Comparison of ENCODE assay signal across 9 cellular contexts in the genomic region with DNA sequence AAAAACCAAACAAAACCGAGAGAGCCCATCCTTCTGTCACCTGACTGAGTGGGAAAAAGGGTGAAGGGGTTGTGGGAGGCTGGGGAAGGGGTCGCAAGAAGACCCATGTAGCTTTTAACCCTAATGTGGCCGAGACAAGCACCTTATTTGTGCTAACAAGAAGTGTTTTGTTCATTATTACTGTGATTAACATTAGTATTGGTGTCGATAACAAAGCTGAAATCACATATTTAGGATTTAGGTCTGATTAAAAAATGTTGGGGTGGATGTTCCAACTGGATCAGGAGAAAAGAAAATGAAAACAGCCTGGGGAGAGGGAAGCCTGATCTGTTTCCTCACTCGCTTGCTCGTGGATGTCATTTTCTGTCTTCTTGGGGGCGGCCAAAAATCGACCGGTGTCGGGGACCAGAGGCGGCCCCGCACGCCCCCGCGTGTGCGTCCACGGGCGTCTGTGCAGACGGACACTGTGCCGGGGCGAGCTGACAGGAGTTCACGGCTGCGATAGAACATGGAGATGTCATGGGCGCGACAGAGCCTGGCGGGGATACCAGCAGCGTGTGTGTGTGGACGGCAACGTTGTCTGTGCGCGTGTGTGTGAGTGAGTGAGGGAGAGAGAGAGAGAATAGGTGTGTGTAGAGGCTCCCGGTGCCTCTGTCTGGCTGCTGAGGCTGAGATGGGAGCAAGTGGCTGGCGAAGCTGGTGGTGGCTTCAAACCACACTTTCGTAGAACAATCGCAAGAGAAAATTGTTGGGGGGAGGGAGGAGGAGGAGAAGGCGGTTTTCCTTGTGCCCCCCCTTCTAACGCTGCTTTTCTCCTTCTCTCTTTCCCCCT. TPM values are rescaled to one million over a fixed set of nuclear protein-coding genes. Genes with fewer than 3 reads are reported as not detected.
DNase-seq lines count a peak whose midpoint lies in the region; ATAC-seq and TF ChIP-seq lines count a peak whose summit lies in the region.
"Had no signal": no experiment of that assay in that cellular context is flagged by ENCODE, and none has a peak within 500 bp of the region (broad histone marks: within the 10 kb centered on the region; RNA-seq: fewer than 3 reads in every experiment).

No MANE protein-coding gene starts in this region.

- no peak for ATAC-seq in GM18502 (IDR thresholded peaks at IDR 0.05; ENCODE audit: poor library complexity, unreplicated experiment)
- ATAC-seq in GM19324 (IDR thresholded peaks at IDR 0.05; ENCODE audit: low FRiP score, unreplicated experiment) = no peak
- ATAC-seq in GM21723 (IDR thresholded peaks at IDR 0.05; ENCODE audit: unreplicated experiment) = no peak
- ATAC-seq in GM18907 (IDR thresholded peaks at IDR 0.05; ENCODE audit: unreplicated experiment) = no peak

- peak overlapping the region; percentile 22 for H2AFZ ChIP-seq in ACC112 (ENCODE audit: low read length, unreplicated experiment)
- H2AFZ ChIP-seq in mammary epithelial cell (ENCODE audit: low read depth, low read length) = peak overlapping the region; percentile 46

- no peaks in the 10 kb centered on the region for H4K20me1 ChIP-seq in mammary epithelial cell (ENCODE audit: insufficient read depth, low read length)

- H3K36me3 ChIP-seq in ACC112 (ENCODE audit: insufficient read depth, low read length) (0 out of 2 replicates have a peak, but pooled peaks cover 5% of the 10 kb centered on the region), HUES6 (ENCODE audit: control insufficient read depth, insufficient read depth, low read length) (no peaks in the 10 kb centered on the region), mammary epithelial cell (ENCODE audit: insufficient read depth, low read length) (no peaks in the 10 kb centered on the region), mucosa of rectum (ENCODE audit: control insufficient read depth in 2 of 2, insufficient read depth in 2 of 2, low read length in 2 of 2) (peaks cover 6% of the 10 kb centered on the region in 2 donors)

- H3K27ac ChIP-seq in ACC112 (ENCODE audit: low read depth, low read length) (peak overlapping the region; percentile 69), HUES6 (ENCODE audit: low read depth, low read length) (no peak overlapping the region), mammary epithelial cell (ENCODE audit: insufficient read depth, low read depth, low read length) (peak overlapping the region; percentile 78), mucosa of rectum (ENCODE audit: low read depth in 2 of 2, low read length in 2 of 2) (peak overlapping the region; percentile 85 to 86)

- no TSS peak for BruUV-seq in mammary epithelial cell (replicated peaks; lab: Mats Ljungman, UMichigan)

- H3K4me3 ChIP-seq in ACC112 (ENCODE audit: low read depth, low read length) (peak overlapping the region; percentile 85), HUES6 (ENCODE audit: low read depth, low read length) (peak overlapping the region; percentile 37), mammary epithelial cell (replicated peaks in 1 of 3; ENCODE audit: insufficient read depth in 1 of 3, low read depth in 2 of 3, low read length in 3 of 3) (peak overlapping the region; percentile 57 to 69 (median 65)), mucosa of rectum (ENCODE audit: low read length in 2 of 2) (peak overlapping the region; percentile 59 to 80)

- WGBS in mammary epithelial cell (ENCODE audit: low coverage, missing lambda C conversion rate) = 1% methylated on average over 32 of the region's 37 CpGs

- H3K27me3 ChIP-seq in ACC112 (ENCODE audit: insufficient read depth, low read length) (no peaks in the 10 kb centered on the region), HUES6 (ENCODE audit: control insufficient read depth, insufficient read depth, low read length) (peaks cover 100% of the 10 kb centered on the region), mammary epithelial cell (ENCODE audit: insufficient read depth, low read length) (no peaks in the 10 kb centered on the region), mucosa of rectum (ENCODE audit: control insufficient read depth in 2 of 2, insufficient read depth in 2 of 2, low read length in 2 of 2) (no peaks in the 10 kb centered on the region)

- dilution Hi-C loops in mammary epithelial cell (cut with HindIII; ENCODE audit: low sequenced_read_pairs) = no loop called here

- H3K4me1 ChIP-seq in ACC112 (ENCODE audit: control insufficient read depth, insufficient read depth, low read length, unreplicated experiment) = peaks cover 48% of the 10 kb centered on the region
- H3K4me1 ChIP-seq in HUES6 (ENCODE audit: control insufficient read depth, insufficient read depth, low read length) = peaks cover 31% of the 10 kb centered on the region
- H3K4me1 ChIP-seq in mammary epithelial cell (ENCODE audit: insufficient read depth, low read length) = peaks cover 75% of the 10 kb centered on the region
- peaks cover 46 to 70% of the 10 kb centered on the region in 2 donors for H3K4me1 ChIP-seq in mucosa of rectum (ENCODE audit: control insufficient read depth in 2 of 2, insufficient read depth in 2 of 2, low read length in 2 of 2)

- peak; percentile 50 for DNase-seq in mammary epithelial cell

- CTCF ChIA-PET in mammary epithelial cell (lab: Charles Lee; ENCODE audit: low non-redundant PET) = no interaction called here

- no peak for TF ChIP-seq CTCF in mammary epithelial cell (conservative IDR thresholded peaks at IDR 0.05 in 1 of 2, IDR thresholded peaks at IDR 0.05 in 1 of 2; ENCODE audit: extremely low read depth in 1 of 2, insufficient read depth in 1 of 2, low read depth in 1 of 2, low read length in 2 of 2)

- intact Hi-C loops in mammary epithelial cell (cut with micrococcal nuclease) = loop anchor here (5.0 kb wide), 1 partner anchor 33 kb away; no protein-coding TSS in a partner anchor

- H3K9ac ChIP-seq in HUES6 (ENCODE audit: low read length) = no peak overlapping the region
- H3K9ac ChIP-seq in mammary epithelial cell (ENCODE audit: insufficient read depth, low read length) = peak overlapping the region; percentile 91
- H3K9ac ChIP-seq in mucosa of rectum (ENCODE audit: low read depth in 1 of 2, low read length in 2 of 2) = peak overlapping the region; percentile 72 to 83

- peak overlapping the region; percentile 99 for H3K4me2 ChIP-seq in mammary epithelial cell (ENCODE audit: insufficient read depth, low read depth, low read length)

- peaks cover 80% of the 10 kb centered on the region for H3K79me2 ChIP-seq in ACC112 (ENCODE audit: control insufficient read depth, insufficient read depth, low read length, unreplicated experiment)
- peaks cover 85% of the 10 kb centered on the region for H3K79me2 ChIP-seq in mammary epithelial cell (ENCODE audit: insufficient read depth, low read length)

- in situ Hi-C loops in mammary epithelial cell (cut with MboI; ENCODE audit: low sequenced_read_pairs in 2 of 2) = no loop called here

- H3K9me3 ChIP-seq in HUES6 (ENCODE audit: control insufficient read depth, insufficient read depth, low read depth, low read length) (no peaks in the 10 kb centered on the region), mammary epithelial cell (replicated peaks; ENCODE audit: insufficient read depth, low read length) (no peaks in the 10 kb centered on the region), mucosa of rectum (ENCODE audit: control insufficient read depth in 2 of 2, low read length in 2 of 2) (no peaks in the 10 kb centered on the region)

RNA-seq across cellular contexts. Expression of a gene that starts 29.1 kb away (rescaled TPM):
- total RNA-seq in mammary epithelial cell = 10 to 100 TPM; 43.2 to 76.1 TPM
- polyA plus RNA-seq in mammary epithelial cell = 24.5 TPM
- 215 TPM for polyA minus RNA-seq in mammary epithelial cell

RNA-seq across cellular contexts. Expression of a gene that starts 55.0 kb away (rescaled TPM):
- total RNA-seq in mammary epithelial cell = under 1 TPM; under 0.01 to 0.28 TPM
- polyA plus RNA-seq in mammary epithelial cell = 0.07 TPM
- polyA minus RNA-seq in mammary epithelial cell = not detected
- total RNA-seq: subcutaneous adipose tissue had no signal
